1 cellular context compared by ENCODE assay signal in genomic region chr22:19884161-19884953, GRCh38.
TF ChIP-seq lines count a peak whose summit lies in the region.

No MANE protein-coding gene starts in this region.

TF ChIP-seq in GM23338, 12 proteins besides CTCF, POLR2A, EP300 and RAD21 (continued from another document):
- no peak for TF ChIP-seq REST (IDR thresholded peaks at IDR 0.05; ENCODE audit: unreplicated experiment)
- TF ChIP-seq STAT1 (IDR thresholded peaks at IDR 0.05; ENCODE audit: unreplicated experiment): no peak
- no peak for TF ChIP-seq NANOG (IDR thresholded peaks at IDR 0.05; ENCODE audit: borderline replicate concordance)
- TF ChIP-seq POLR2AphosphoS5 (IDR thresholded peaks at IDR 0.05; ENCODE audit: low read depth): no peak
- no peak for TF ChIP-seq ZNF114 (CRISPR knock-in tag; IDR thresholded peaks at IDR 0.05)
